8 cellular contexts compared by ENCODE assay signal in genomic region chr3:32340039-32340438, GRCh38. TPM values are rescaled to one million over a fixed set of nuclear protein-coding genes. Genes with fewer than 3 reads are reported as not detected.
A peak's percentile ranks its signal among the peaks of the same experiment; 100 is the strongest.
DNase-seq lines count a peak whose midpoint lies in the region; ATAC-seq and TF ChIP-seq lines count a peak whose summit lies in the region.

No MANE protein-coding gene starts in this region.

- no peak overlapping the region for H3K4me3 ChIP-seq in Jurkat, Clone E6-1 (ENCODE audit: low read length)
- H3K4me3 ChIP-seq in epithelial cell of proximal tubule (ENCODE audit: low read depth, low read length): no peak overlapping the region

- in situ Hi-C loops in SK-MEL-5 (cut with HindIII; ENCODE audit: low pct_unique_long_range_greater_than_20kb, low sequenced_read_pairs): no loop called here

- TF ChIP-seq CTCF in epithelial cell of proximal tubule (conservative IDR thresholded peaks at IDR 0.05; ENCODE audit: low read depth, low read length): peak; percentile 71

- H3K27ac Mint-ChIP-seq in activated T-cell treated with anti-CD3 and anti-CD28 coated beads, Interleukin-2, amount 50 U/mL, for 72 hours: no peak overlapping the region

- H3K27me3 Mint-ChIP-seq in activated T-cell treated with anti-CD3 and anti-CD28 coated beads, Interleukin-2, amount 50 U/mL, for 72 hours (ENCODE audit: low read depth): no peaks in the 10 kb centered on the region

- peak; percentile 73 to 84 for ATAC-seq in activated T-cell treated with anti-CD3 and anti-CD28 coated beads, Interleukin-2, amount 50 U/mL, for 72 hours (replicated peaks in 1 of 2)
- no peak for ATAC-seq in GM18505 (IDR thresholded peaks at IDR 0.05; ENCODE audit: unreplicated experiment)
- ATAC-seq in GM19395 (IDR thresholded peaks at IDR 0.05; ENCODE audit: unreplicated experiment): no peak

- H3K36me3 Mint-ChIP-seq in activated T-cell treated with anti-CD3 and anti-CD28 coated beads, Interleukin-2, amount 50 U/mL, for 72 hours (ENCODE audit: insufficient read depth in 2 of 2): no peaks in the 10 kb centered on the region

- no peak overlapping the region for H3K4me3 Mint-ChIP-seq in activated T-cell treated with anti-CD3 and anti-CD28 coated beads, Interleukin-2, amount 50 U/mL, for 72 hours

- peaks cover 8% of the 10 kb centered on the region for H3K4me1 Mint-ChIP-seq in activated T-cell treated with anti-CD3 and anti-CD28 coated beads, Interleukin-2, amount 50 U/mL, for 72 hours (ENCODE audit: low read depth)

- H3K9me3 Mint-ChIP-seq in activated T-cell treated with anti-CD3 and anti-CD28 coated beads, Interleukin-2, amount 50 U/mL, for 72 hours: no peaks in the 10 kb centered on the region

- TF ChIP-seq POLR2A in GM18505 (IDR thresholded peaks at IDR 0.05; ENCODE audit: borderline replicate concordance, extremely low read depth, insufficient read depth, insufficient read length): no peak

- DNase-seq in activated T-cell treated with anti-CD3 and anti-CD28 coated beads, Interleukin-2, amount 50 U/mL, for 72 hours: peak; percentile 19 to 27
- DNase-seq in activated T-cell treated with anti-CD3 and anti-CD28 coated beads for 4 hours: no peak
- DNase-seq in Jurkat, Clone E6-1 (ENCODE audit: low read depth, low spot score): peak; percentile 52
- DNase-seq in SK-MEL-5 (ENCODE audit: low read depth, low spot score): peak; percentile 74
- DNase-seq in epithelial cell of proximal tubule (ENCODE audit: low read depth): no peak
- peak; percentile 52 for DNase-seq in myocyte (ENCODE audit: low read depth)

RNA-seq across cellular contexts. Expression of gene CMTM7, which starts 51.6 kb away (rescaled TPM):
- total RNA-seq in activated T-cell treated with anti-CD3 and anti-CD28 coated beads, Interleukin-2, amount 50 U/mL, for 72 hours: 10 to 100 TPM; 61.0 to 72.3 TPM
- not detected for polyA plus RNA-seq in Jurkat, Clone E6-1 (2012; ENCODE audit: insufficient read depth, insufficient read length)
- 19.0 and 23.3 TPM in 2 replicates for total RNA-seq in SK-MEL-5 (2014; rRNA removed; shearing (Covaris generic))
- polyA plus RNA-seq in SK-MEL-5 (2015; cell fraction: cytosol; rRNA removed): 82.5 and 95.4 TPM in 2 replicates
- 58.4 and 77.3 TPM in 2 replicates for polyA plus RNA-seq in SK-MEL-5 (2015; cell fraction: nucleus; rRNA removed)
- total RNA-seq in epithelial cell of proximal tubule: 31.9 and 71.4 TPM in 2 replicates
- 10.2 and 15.2 TPM in 2 replicates for total RNA-seq in myocyte
- 6.1 TPM for polyA plus RNA-seq in myocyte (2012)

Comparison
In these comparisons a context has a peak if more than half of its experiments do, and no peak if none do; other contexts are left out.
1. DNase-seq: peak in activated T-cell treated with anti-CD3 and anti-CD28 coated beads, Interleukin-2, amount 50 U/mL, for 72 hours (2 of 2), Jurkat, Clone E6-1 (single experiment), SK-MEL-5 (single experiment) and myocyte (single experiment); none in activated T-cell treated with anti-CD3 and anti-CD28 coated beads for 4 hours (single experiment) and epithelial cell of proximal tubule (single experiment).
2. ATAC-seq: peak in activated T-cell treated with anti-CD3 and anti-CD28 coated beads, Interleukin-2, amount 50 U/mL, for 72 hours (2 of 2); none in GM18505 (single experiment) and GM19395 (single experiment).